Comparison of ENCODE assay signal across 9 cellular contexts in the genomic region with DNA sequence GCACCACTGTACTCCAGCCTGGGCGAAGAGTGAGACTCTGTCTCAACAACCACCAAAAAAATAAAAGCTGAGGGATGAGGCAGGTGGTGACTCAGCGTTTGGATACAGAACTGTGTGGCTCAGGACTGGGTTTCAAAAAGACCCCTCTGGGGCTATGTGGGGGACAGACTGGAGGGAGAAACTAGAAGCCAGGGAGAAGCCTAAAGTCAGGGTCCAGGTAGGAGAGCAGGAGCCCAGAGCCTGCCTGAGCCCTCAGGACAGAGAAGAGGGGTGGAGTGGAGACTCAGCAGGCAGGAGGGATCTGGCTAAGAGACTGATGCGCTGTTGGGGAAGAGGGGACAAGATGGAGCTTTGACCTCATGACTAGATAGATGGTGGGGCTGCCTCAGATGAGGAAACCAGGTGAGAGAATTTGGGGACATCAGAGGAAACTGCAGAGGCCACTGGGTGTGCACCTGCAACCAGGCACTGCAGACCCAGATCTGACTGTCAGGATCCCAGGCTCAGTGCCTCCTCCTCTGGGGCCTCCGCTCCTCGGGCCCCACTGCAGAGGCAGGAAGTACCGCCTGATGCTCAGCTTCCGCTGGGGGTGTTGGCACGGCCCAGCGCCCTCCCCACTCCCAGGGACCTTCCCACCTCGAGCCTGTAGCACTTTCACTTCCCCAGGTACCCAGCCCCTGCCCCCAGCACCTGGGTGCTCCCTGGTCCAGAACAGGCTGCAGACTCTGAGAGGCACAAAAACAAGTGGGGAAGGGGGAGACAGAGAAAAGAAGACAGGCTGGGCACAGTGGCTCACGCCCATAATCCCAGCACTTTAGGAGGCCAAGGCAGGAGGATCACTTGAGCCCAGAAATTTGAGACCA. TPM values are rescaled to one million over a fixed set of nuclear protein-coding genes. Genes with fewer than 3 reads are reported as not detected.
DNase-seq lines count a peak whose midpoint lies in the region; ATAC-seq, FAIRE-seq and TF ChIP-seq lines count a peak whose summit lies in the region.
"Had no signal": no experiment of that assay in that cellular context is flagged by ENCODE, and none has a peak within 500 bp of the region (broad histone marks: within the 10 kb centered on the region; RNA-seq: fewer than 3 reads in every experiment).

No MANE protein-coding gene starts in this region.

- H3K4me3 ChIP-seq in HEK293 (ENCODE audit: low read depth, low read length), result no peak overlapping the region
- H3K4me3 ChIP-seq in astrocyte (ENCODE audit: insufficient read depth, low read depth, low read length), result no peak overlapping the region

- no peak overlapping the region for H2AFZ ChIP-seq in astrocyte (ENCODE audit: low read depth, low read length)

- H3K4me1 Mint-ChIP-seq in astrocyte (ENCODE audit: low read depth, unreplicated experiment), result peaks cover 12% of the 10 kb centered on the region

- H3K4me1 ChIP-seq in HEK293 (ENCODE audit: control insufficient read depth, insufficient read depth, low read length), result no peaks in the 10 kb centered on the region
- H3K4me1 ChIP-seq in astrocyte (ENCODE audit: insufficient read depth, low read length), result no peaks in the 10 kb centered on the region

- CTCF ChIA-PET in HEK293 (lab: Yijun Ruan, JAX), result interaction anchor here (0.7 kb wide), 1 partner anchor 125 kb away, joined by 3 read pairs; no protein-coding TSS in a partner anchor

- FAIRE-seq in astrocyte (lab: Jason Lieb, UNC), result no peak
- FAIRE-seq: G401.6 had no signal

- peak overlapping the region; percentile 59 for H3K27ac Mint-ChIP-seq in astrocyte (ENCODE audit: unreplicated experiment)

- H3K9me3 ChIP-seq in HEK293 (ENCODE audit: control insufficient read depth, insufficient read depth, low read depth, low read length) (no peaks in the 10 kb centered on the region), astrocyte (ENCODE audit: insufficient read depth, low read depth, low read length) (no peaks in the 10 kb centered on the region)

- no peaks in the 10 kb centered on the region for H3K27me3 ChIP-seq in astrocyte (ENCODE audit: insufficient read depth, low read length)

- ATAC-seq in GM21528 (IDR thresholded peaks at IDR 0.05; ENCODE audit: low FRiP score, unreplicated experiment), result no peak

- DNase-seq in EH (ENCODE audit: low read depth) (peak; percentile 23), T-helper 1 cell (peak; percentile 48 to 75 (median 63)), astrocyte (ENCODE audit: low read depth) (no peak), LoVo (ENCODE audit: low spot score) (no peak), NCI-H510A treated with DMSO at 0.1 percent for 48 hours (lab: John Stamatoyannopoulos, UW) (no peak)
- DNase-seq in stimulated activated CD4-positive, alpha-beta T cell treated with anti-CD3 and anti-CD28 coated beads, Interleukin-15, amount 100 ng/mL, for 48 hours (ENCODE audit: low read depth in 2 of 2), result peak; percentile 27 to 49

- no peak overlapping the region for H3K4me2 ChIP-seq in astrocyte (ENCODE audit: low read length)

- peaks cover 5% of the 10 kb centered on the region for H3K27me3 Mint-ChIP-seq in astrocyte (ENCODE audit: low read depth, unreplicated experiment)

- TF ChIP-seq CTCF in HEK293 (tag by site-specific recombination; IDR thresholded peaks at IDR 0.05) (no peak), astrocyte (IDR thresholded peaks at IDR 0.05; ENCODE audit: insufficient read depth, low read depth, low read length) (no peak)

- peaks cover 0 to 4% of the 10 kb centered on the region in 2 experiments; a peak in 2 of 3 replicates for H3K36me3 ChIP-seq in HEK293 (ENCODE audit: control insufficient read depth in 2 of 2, insufficient read depth in 1 of 2, low read length in 2 of 2)
- H3K36me3 ChIP-seq in astrocyte (ENCODE audit: insufficient read depth, low read length), result no peaks in the 10 kb centered on the region

- no peak overlapping the region for H3K4me3 Mint-ChIP-seq in astrocyte (ENCODE audit: unreplicated experiment)

- peaks cover 3% of the 10 kb centered on the region for H3K9me3 Mint-ChIP-seq in astrocyte (ENCODE audit: unreplicated experiment)

- no peaks in the 10 kb centered on the region for H3K79me2 ChIP-seq in astrocyte (ENCODE audit: insufficient read depth, low read length)

- H3K27ac ChIP-seq in HEK293 (ENCODE audit: extremely low read depth, low read depth, low read length) (no peak overlapping the region), astrocyte (ENCODE audit: low read depth, low read length) (no peak overlapping the region)

- peaks cover 15% of the 10 kb centered on the region for H4K20me1 ChIP-seq in astrocyte (ENCODE audit: insufficient read depth, low read length)

- POLR2A ChIA-PET in HEK293 (lab: Yijun Ruan, JAX), result no interaction called here

- peaks cover 25% of the 10 kb centered on the region for H3K36me3 Mint-ChIP-seq in astrocyte (ENCODE audit: low read depth, unreplicated experiment)

- H3K9ac ChIP-seq in astrocyte (ENCODE audit: low read length), result no peak overlapping the region

TF ChIP-seq in HEK293, 187 proteins besides CTCF, POLR2A, EP300 and RAD21:
- TF ChIP-seq GLIS1 (tag by site-specific recombination; IDR thresholded peaks at IDR 0.05), result peak; percentile 44; the same call in 1 of the 2 replicates
- TF ChIP-seq, protein P1, sequence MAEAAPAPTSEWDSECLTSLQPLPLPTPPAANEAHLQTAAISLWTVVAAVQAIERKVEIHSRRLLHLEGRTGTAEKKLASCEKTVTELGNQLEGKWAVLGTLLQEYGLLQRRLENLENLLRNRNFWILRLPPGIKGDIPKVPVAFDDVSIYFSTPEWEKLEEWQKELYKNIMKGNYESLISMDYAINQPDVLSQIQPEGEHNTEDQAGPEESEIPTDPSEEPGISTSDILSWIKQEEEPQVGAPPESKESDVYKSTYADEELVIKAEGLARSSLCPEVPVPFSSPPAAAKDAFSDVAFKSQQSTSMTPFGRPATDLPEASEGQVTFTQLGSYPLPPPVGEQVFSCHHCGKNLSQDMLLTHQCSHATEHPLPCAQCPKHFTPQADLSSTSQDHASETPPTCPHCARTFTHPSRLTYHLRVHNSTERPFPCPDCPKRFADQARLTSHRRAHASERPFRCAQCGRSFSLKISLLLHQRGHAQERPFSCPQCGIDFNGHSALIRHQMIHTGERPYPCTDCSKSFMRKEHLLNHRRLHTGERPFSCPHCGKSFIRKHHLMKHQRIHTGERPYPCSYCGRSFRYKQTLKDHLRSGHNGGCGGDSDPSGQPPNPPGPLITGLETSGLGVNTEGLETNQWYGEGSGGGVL (tag by site-specific recombination; IDR thresholded peaks at IDR 0.05), result no peak

RNA-seq across cellular contexts. Expression of gene CD37, which starts 1.5 kb away (rescaled TPM):
- total RNA-seq in astrocyte, result 0.20 TPM in 1 of 2 replicates, not detected in the other

RNA-seq across cellular contexts. Expression of gene SLC6A16, which starts 8.7 kb away (rescaled TPM):
- 2.8 and 4.6 TPM in 2 replicates for total RNA-seq in astrocyte

RNA-seq across cellular contexts. Expression of gene TEAD2, which starts 28.6 kb away (rescaled TPM):
- total RNA-seq in astrocyte, result 46.5 and 58.2 TPM in 2 replicates

RNA-seq across cellular contexts. Expression of gene DKKL1, which starts 30.0 kb away (rescaled TPM):
- 0.89 and 1.1 TPM in 2 replicates for total RNA-seq in astrocyte

RNA-seq across cellular contexts. Expression of gene KASH5, which starts 54.4 kb away (rescaled TPM):
- total RNA-seq in astrocyte, result not detected in 2 replicates

Comparison
In these comparisons a context has a peak if more than half of its experiments do, and no peak if none do; other contexts are left out.
1. DNase-seq: peak in EH (single experiment), T-helper 1 cell (5 of 5) and stimulated activated CD4-positive, alpha-beta T cell treated with anti-CD3 and anti-CD28 coated beads, Interleukin-15, amount 100 ng/mL, for 48 hours (2 of 2); none in astrocyte (single experiment), LoVo (single experiment) and NCI-H510A treated with DMSO at 0.1 percent for 48 hours (single experiment).